In the genomic region with DNA sequence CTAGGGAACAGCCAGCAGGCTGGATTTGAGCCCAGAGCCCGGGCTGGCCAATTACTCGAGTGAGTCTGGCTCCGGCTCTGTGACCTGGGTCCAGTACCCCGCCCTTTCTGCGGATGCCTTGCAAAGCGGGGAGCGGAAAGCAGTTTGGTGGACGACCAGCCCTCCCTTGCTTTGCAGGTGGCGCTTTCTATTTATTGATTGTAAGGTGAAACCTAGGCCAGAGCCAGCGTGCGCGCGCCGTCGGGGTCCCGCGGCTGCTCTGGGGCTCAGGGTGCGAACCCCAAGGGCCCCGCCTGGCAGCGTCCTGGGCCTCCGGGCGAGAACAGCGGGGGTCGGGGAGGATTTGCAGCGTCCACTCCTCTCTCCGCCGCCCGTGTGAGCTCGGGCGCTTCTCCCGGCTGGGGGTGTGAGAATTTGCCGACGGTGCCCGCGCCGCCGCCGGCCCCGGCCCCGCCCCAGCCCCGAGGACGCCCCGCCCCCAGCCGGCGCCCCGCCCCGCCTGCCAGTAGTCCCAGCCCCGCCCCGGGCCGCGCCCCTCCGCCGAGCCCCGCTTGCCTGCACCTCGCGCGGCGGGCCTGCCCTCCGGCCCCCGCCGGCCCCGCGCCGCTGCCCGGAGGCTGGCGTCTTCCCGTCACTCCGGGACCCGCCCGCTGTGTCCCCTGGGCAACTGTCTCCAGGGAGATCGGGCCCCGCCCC, we compare ENCODE assay signal across 9 cellular contexts. TPM values are rescaled to one million over a fixed set of nuclear protein-coding genes. Genes with fewer than 3 reads are reported as not detected.
DNase-seq lines count a peak whose midpoint lies in the region; ATAC-seq, FAIRE-seq and TF ChIP-seq lines count a peak whose summit lies in the region.
"Had no signal": no experiment of that assay in that cellular context is flagged by ENCODE, and none has a peak within 500 bp of the region (broad histone marks: within the 10 kb centered on the region; RNA-seq: fewer than 3 reads in every experiment).

No MANE protein-coding gene starts in this region.

- peaks cover 64% of the 10 kb centered on the region for H3K4me1 ChIP-seq in CD8-positive, alpha-beta memory T cell (ENCODE audit: insufficient read depth, low read length)
- H3K4me1 ChIP-seq in adrenal gland (replicated peaks in 1 of 2) = peaks cover 29 to 34% of the 10 kb centered on the region in 2 donors
- peaks cover 20% of the 10 kb centered on the region for H3K4me1 ChIP-seq in psoas muscle

- H3K9me3 ChIP-seq in CD8-positive, alpha-beta memory T cell (ENCODE audit: low read length) = no peaks in the 10 kb centered on the region
- H3K9me3 ChIP-seq in adrenal gland (replicated peaks in 1 of 3) (no peaks in the 10 kb centered on the region), psoas muscle (no peaks in the 10 kb centered on the region)

- DNase-seq in CD8-positive, alpha-beta memory T cell = peak; percentile 77 to 88 (median 80)
- DNase-seq in HuH-7.5 (ENCODE audit: low spot score) (peak; percentile 49), T follicular helper cell (ENCODE audit: low read depth) (peak; percentile 78), adrenal gland (peak; percentile 68 to 87 (median 83)), left ventricle myocardium superior (peak; percentile 93), psoas muscle (peak; percentile 80 to 87), urothelium cell line (ENCODE audit: low spot score) (peak; percentile 91)

- ATAC-seq in GM21367 (IDR thresholded peaks at IDR 0.05; ENCODE audit: unreplicated experiment) = peak; percentile 36
- ATAC-seq in left ventricle myocardium superior = peak; percentile 93
- peak; percentile 83 to 91 (median 86) for ATAC-seq in psoas muscle

- no peaks in the 10 kb centered on the region for H3K9me3 Mint-ChIP-seq in CD8-positive, alpha-beta memory T cell

- peak; percentile 69 for FAIRE-seq in urothelium cell line (lab: Jason Lieb, UNC)
- FAIRE-seq: TTC549 had no signal

- intact Hi-C loops in adrenal gland (cut with DNase I) = no loop called here
- intact Hi-C loops in left ventricle myocardium superior (cut with micrococcal nuclease) = no loop called here
- intact Hi-C loops in psoas muscle (cut with DNase I) = no loop called here

- H3K4me3 ChIP-seq in CD8-positive, alpha-beta memory T cell (ENCODE audit: low read length) = peak overlapping the region; percentile 81
- H3K4me3 ChIP-seq in adrenal gland (peak overlapping the region in 2 of 4 donors; percentile 37 to 85), psoas muscle (peak overlapping the region; percentile 73)

- H3K27ac ChIP-seq in CD8-positive, alpha-beta memory T cell (ENCODE audit: low read depth, low read length) = peak overlapping the region; percentile 51
- H3K27ac ChIP-seq in adrenal gland (peak overlapping the region in 1 of 5 donors; percentile 30), psoas muscle (no peak overlapping the region)

- no peak for TF ChIP-seq POLR2A in adrenal gland (IDR thresholded peaks at IDR 0.05)

- no peaks in the 10 kb centered on the region for H3K27me3 ChIP-seq in CD8-positive, alpha-beta memory T cell (ENCODE audit: insufficient read depth, low read length, poor library complexity, severe bottlenecking)
- H3K27me3 ChIP-seq in adrenal gland = no peaks in the 10 kb centered on the region
- peaks cover 0 to 19% (median 6%) of the 10 kb centered on the region in 3 donors for H3K27me3 ChIP-seq in psoas muscle (ENCODE audit: insufficient read depth in 3 of 3, low read length in 2 of 3)

- H3K27ac Mint-ChIP-seq in CD8-positive, alpha-beta memory T cell = peak overlapping the region in 6 of 8 donors; percentile 42 to 95 (median 88)

- H3K36me3 ChIP-seq in CD8-positive, alpha-beta memory T cell (ENCODE audit: insufficient read depth, low read length) = peaks cover 13% of the 10 kb centered on the region
- no peaks in the 10 kb centered on the region for H3K36me3 ChIP-seq in adrenal gland (replicated peaks in 1 of 2)
- H3K36me3 ChIP-seq in psoas muscle (ENCODE audit: insufficient read depth in 1 of 2, low read depth in 1 of 2) = no peaks in the 10 kb centered on the region

- peak overlapping the region; percentile 77 to 92 (median 82) for H3K4me3 Mint-ChIP-seq in CD8-positive, alpha-beta memory T cell

- H3K36me3 Mint-ChIP-seq in CD8-positive, alpha-beta memory T cell = peaks cover 4 to 36% (median 13%) of the 10 kb centered on the region in 3 donors

- peaks cover 61 to 80% (median 76%) of the 10 kb centered on the region in 3 donors for H3K4me1 Mint-ChIP-seq in CD8-positive, alpha-beta memory T cell

- CTCF ChIA-PET in CD8-positive, alpha-beta memory T cell (lab: Charles Lee) = interaction anchor here (1.2 to 11.2 kb wide), 8 partner anchors 20 to 95 kb away, joined by 3 to 86 read pairs (median 5); partner anchors contain the start of gene PIK3CD

- TF ChIP-seq CTCF in adrenal gland (IDR thresholded peaks at IDR 0.05) (no peak), psoas muscle (IDR thresholded peaks at IDR 0.05) (no peak)

- no peaks in the 10 kb centered on the region for H3K27me3 Mint-ChIP-seq in CD8-positive, alpha-beta memory T cell

- POLR2A ChIA-PET in CD8-positive, alpha-beta memory T cell (lab: Charles Lee) = interaction anchor here (0.8 to 2.4 kb wide), 4 partner anchors 13 to 62 kb away, joined by 3 to 24 read pairs (median 4); no protein-coding TSS in a partner anchor

- 0 to 4% (median 2%) methylated on average over 1 to 70 of the region's 72 CpGs for WGBS in adrenal gland, 4 donors
- 0 to 2% (median 1%) methylated on average over 39 to 72 of the region's 72 CpGs for WGBS in psoas muscle, 3 donors

RNA-seq across cellular contexts. Expression of gene PIK3CD, which starts 37.6 kb away (rescaled TPM):
- total RNA-seq in CD8-positive, alpha-beta memory T cell = 100 to 1,000 TPM; 157 to 165 TPM
- polyA plus RNA-seq in CD8-positive, alpha-beta memory T cell = 109 TPM
- total RNA-seq in adrenal gland (10 to 100 TPM in 4 of 8 donors, 1 to 10 TPM in 4; 3.9 to 16.4 (median 10.6) TPM), left ventricle myocardium superior (3.4 TPM), psoas muscle (1 to 10 TPM in 3 of 4 donors, under 1 TPM in 1; 0.93 to 2.5 (median 1.7) TPM)
- polyA plus RNA-seq in adrenal gland (1 to 10 TPM; 1.8 to 9.3 (median 2.9) TPM), psoas muscle (under 1 TPM; 0.44 to 0.52 (median 0.48) TPM)

Comparison
In these comparisons a context has a peak if more than half of its experiments do, and no peak if none do; other contexts are left out.
1. ATAC-seq: peak in every context shown above with its lines; median percentile 93 in left ventricle myocardium superior; 86 in psoas muscle; 36 in GM21367.
2. RNA of gene PIK3CD, which starts 37.6 kb away (total RNA-seq): 157 to 165 TPM in CD8-positive, alpha-beta memory T cell; 3.9 to 16.4 TPM in adrenal gland, 3.4 TPM in left ventricle myocardium superior (single experiment) and 0.93 to 2.5 TPM in psoas muscle; every median in the first group is over 4 times any median in the second.
3. Peak in every context shown above with its lines, with median percentiles within 50 percentile points of each other: DNase-seq.